1 cellular context compared by ENCODE assay signal in genomic region chr19:29084266-29084665, GRCh38.
TF ChIP-seq lines count a peak whose summit lies in the region.

No MANE protein-coding gene starts in this region.

TF ChIP-seq in GM23338, 12 proteins besides CTCF, POLR2A, EP300 and RAD21 (continued from another document):
- 0 out of 2 replicates have a peak, but pooled peaks have one; percentile 6 for TF ChIP-seq ZNF462 (CRISPR knock-in tag; IDR thresholded peaks at IDR 0.05)
